16 cellular contexts compared by ENCODE assay signal in genomic region chr11:11037162-11037732, GRCh38.
DNase-seq lines count a peak whose midpoint lies in the region; ATAC-seq and TF ChIP-seq lines count a peak whose summit lies in the region.
"Had no signal": no experiment of that assay in that cellular context is flagged by ENCODE, and none has a peak within 500 bp of the region (broad histone marks: within the 10 kb centered on the region; RNA-seq: fewer than 3 reads in every experiment).

No MANE protein-coding gene starts in this region.

- TF ChIP-seq EP300 in gastroesophageal sphincter (IDR thresholded peaks at IDR 0.05): no peak

- H3K27me3 Mint-ChIP-seq in activated naive CD4-positive, alpha-beta T cell treated with anti-CD3 and anti-CD28 coated beads, Interleukin-2, amount 50 U/mL, for 24 hours: no peaks in the 10 kb centered on the region
- peaks cover 8% of the 10 kb centered on the region for H3K27me3 Mint-ChIP-seq in activated naive CD4-positive, alpha-beta T cell treated with anti-CD3 and anti-CD28 coated beads, Interleukin-2, amount 10 ng/mL, durations not matched to agents 7 days and 5 days

- CTCF ChIA-PET in activated naive CD4-positive, alpha-beta T cell treated with anti-CD3 and anti-CD28 coated beads, Interleukin-2, amount 10 ng/mL, durations not matched to agents 7 days and 5 days (lab: Charles Lee): interaction anchor here (0.6 to 6.0 kb wide), 15 partner anchors 10 to 1851 kb away, joined by 3 to 47 read pairs (median 3); no protein-coding TSS in a partner anchor

- no peaks in the 10 kb centered on the region for H3K36me3 ChIP-seq in gastroesophageal sphincter
- H3K36me3 ChIP-seq in thyroid gland: no peaks in the 10 kb centered on the region
- H3K36me3 ChIP-seq: pancreas, vagina had no signal

- intact Hi-C loops in thyroid gland (cut with DNase I): no loop called here

- H3K27me3 ChIP-seq in gastroesophageal sphincter: no peaks in the 10 kb centered on the region
- H3K27me3 ChIP-seq in thyroid gland: no peaks in the 10 kb centered on the region
- H3K27me3 ChIP-seq: pancreas, vagina had no signal

- no peaks in the 10 kb centered on the region for H3K9me3 ChIP-seq in gastroesophageal sphincter
- no peaks in the 10 kb centered on the region for H3K9me3 ChIP-seq in thyroid gland
- H3K9me3 ChIP-seq: A549, pancreas, vagina had no signal

- WGBS in gastroesophageal sphincter (ENCODE audit: low coverage in 1 of 2), 2 donors: 48 to 90% methylated on average over 2 of the region's 4 CpGs
- WGBS in thyroid gland, 2 donors: 75 to 89% methylated on average over 4 of the region's 4 CpGs

- TF ChIP-seq CTCF in gastroesophageal sphincter (IDR thresholded peaks at IDR 0.05) (no peak), thyroid gland (IDR thresholded peaks at IDR 0.05) (no peak)

- H3K4me3 ChIP-seq in gastroesophageal sphincter (no peak overlapping the region), thyroid gland (replicated peaks in 1 of 3) (no peak overlapping the region)
- H3K4me3 ChIP-seq: A549, lung, pancreas, vagina had no signal

- no peak for DNase-seq in activated naive CD4-positive, alpha-beta T cell treated with anti-CD3 and anti-CD28 coated beads, Interleukin-2, amount 10 ng/mL, durations not matched to agents 7 days and 5 days
- DNase-seq in NCI-H226 (peak; percentile 16), thyroid gland (no peak), NCI-H2029 (lab: John Stamatoyannopoulos, UW) (no peak), NCI-H69 (lab: John Stamatoyannopoulos, UW) (no peak)
- DNase-seq: NCI-H524 treated with DMSO at 0.1 percent for 48 hours; stimulated activated CD4-positive, alpha-beta T cell treated with anti-CD3 and anti-CD28 coated beads, Interleukin-4, amount 100 ng/mL, for 1 hour had no signal

- no peaks in the 10 kb centered on the region for H3K9me3 Mint-ChIP-seq in activated naive CD4-positive, alpha-beta T cell treated with anti-CD3 and anti-CD28 coated beads, Interleukin-2, amount 50 U/mL, for 24 hours
- H3K9me3 Mint-ChIP-seq in activated naive CD4-positive, alpha-beta T cell treated with anti-CD3 and anti-CD28 coated beads, Interleukin-2, amount 10 ng/mL, durations not matched to agents 7 days and 5 days: no peaks in the 10 kb centered on the region
- H3K9me3 Mint-ChIP-seq: activated T-cell treated with anti-CD3 and anti-CD28 coated beads, Interleukin-2, amount 50 U/mL, for 72 hours had no signal

- peaks cover 19% of the 10 kb centered on the region for H3K4me1 Mint-ChIP-seq in activated naive CD4-positive, alpha-beta T cell treated with anti-CD3 and anti-CD28 coated beads, Interleukin-2, amount 50 U/mL, for 24 hours
- peaks cover 5% of the 10 kb centered on the region for H3K4me1 Mint-ChIP-seq in activated naive CD4-positive, alpha-beta T cell treated with anti-CD3 and anti-CD28 coated beads, Interleukin-2, amount 10 ng/mL, durations not matched to agents 7 days and 5 days

- peak overlapping the region; percentile 20 for H3K27ac Mint-ChIP-seq in activated naive CD4-positive, alpha-beta T cell treated with anti-CD3 and anti-CD28 coated beads, Interleukin-2, amount 50 U/mL, for 24 hours
- H3K27ac Mint-ChIP-seq in activated naive CD4-positive, alpha-beta T cell treated with anti-CD3 and anti-CD28 coated beads, Interleukin-2, amount 10 ng/mL, durations not matched to agents 7 days and 5 days: no peak overlapping the region
- H3K27ac Mint-ChIP-seq: activated T-cell treated with anti-CD3 and anti-CD28 coated beads, Interleukin-2, amount 50 U/mL, for 72 hours had no signal

- ATAC-seq in gastroesophageal sphincter (no peak), GM19452 (IDR thresholded peaks at IDR 0.05; ENCODE audit: unreplicated experiment) (no peak)

- no peak overlapping the region for H3K4me3 Mint-ChIP-seq in activated naive CD4-positive, alpha-beta T cell treated with anti-CD3 and anti-CD28 coated beads, Interleukin-2, amount 50 U/mL, for 24 hours
- H3K4me3 Mint-ChIP-seq in activated naive CD4-positive, alpha-beta T cell treated with anti-CD3 and anti-CD28 coated beads, Interleukin-2, amount 10 ng/mL, durations not matched to agents 7 days and 5 days: no peak overlapping the region
- H3K4me3 Mint-ChIP-seq: activated T-cell treated with anti-CD3 and anti-CD28 coated beads, Interleukin-2, amount 50 U/mL, for 72 hours had no signal

- H3K36me3 Mint-ChIP-seq in activated naive CD4-positive, alpha-beta T cell treated with anti-CD3 and anti-CD28 coated beads, Interleukin-2, amount 50 U/mL, for 24 hours: no peaks in the 10 kb centered on the region
- no peaks in the 10 kb centered on the region for H3K36me3 Mint-ChIP-seq in activated naive CD4-positive, alpha-beta T cell treated with anti-CD3 and anti-CD28 coated beads, Interleukin-2, amount 10 ng/mL, durations not matched to agents 7 days and 5 days

- peak overlapping the region; percentile 65 to 85 (median 82) for H3K27ac ChIP-seq in gastroesophageal sphincter
- peak overlapping the region; percentile 86 to 88 (median 87) for H3K27ac ChIP-seq in thyroid gland
- H3K27ac ChIP-seq: A549, KMS-11, pancreas had no signal

- TF ChIP-seq POLR2A in gastroesophageal sphincter (IDR thresholded peaks at IDR 0.05): no peak
- no peak for TF ChIP-seq POLR2A in thyroid gland (IDR thresholded peaks at IDR 0.05)

- H3K4me1 ChIP-seq in gastroesophageal sphincter: peaks cover 20 to 40% (median 23%) of the 10 kb centered on the region in 3 donors
- peaks cover 26 to 28% of the 10 kb centered on the region in 2 donors for H3K4me1 ChIP-seq in thyroid gland
- H3K4me1 ChIP-seq: A549, pancreas had no signal
